32 cellular contexts compared by ENCODE assay signal in genomic region chr6:161736341-161736740, GRCh38.
"Had no signal": no experiment of that assay in that cellular context is flagged by ENCODE, and none has a peak within 500 bp of the region (broad histone marks: within the 10 kb centered on the region; RNA-seq: fewer than 3 reads in every experiment).

No MANE protein-coding gene starts in this region.

- H3K27me3 ChIP-seq: adrenal gland, body of pancreas, breast epithelium, SJSA1 had no signal

- H3K36me3 Mint-ChIP-seq: activated naive CD4-positive, alpha-beta T cell treated with anti-CD3 and anti-CD28 coated beads, Interleukin-2, amount 50 U/mL, for 72 hours; WTC11 had no signal

- H3K4me1 ChIP-seq: adrenal gland, body of pancreas, breast epithelium, SJSA1 had no signal

- H3K4me3 ChIP-seq: adrenal gland, body of pancreas, breast epithelium, K562, SJSA1 had no signal

- H3K36me3 ChIP-seq: adrenal gland, breast epithelium, SJSA1 had no signal

- H3K27ac Mint-ChIP-seq: activated CD4-positive, alpha-beta T cell treated with anti-CD3 and anti-CD28 coated beads for 36 hours; activated CD4-positive, alpha-beta T cell treated with anti-CD3 and anti-CD28 coated beads, Interleukin-2, amount 10 ng/mL, durations not matched to agents 7 days and 5 days; activated naive CD4-positive, alpha-beta T cell treated with anti-CD3 and anti-CD28 coated beads for 36 hours; activated naive CD4-positive, alpha-beta T cell treated with anti-CD3 and anti-CD28 coated beads, Interleukin-2, amount 50 U/mL, for 72 hours; activated T-helper 1 cell treated with anti-CD3 and anti-CD28 coated beads, Interleukin-12 subunit alpha, Interleukin-12 subunit beta, Interleukin-2, Interleukin-4 antibody, amounts not matched to agents 30 ng/mL and 10 ng/mL and 1 ng/mL, durations not matched to agents 14 hours and 24 hours and 36 hours; T-helper 1 cell treated with Interleukin-12 subunit alpha and Interleukin-12 subunit beta and Interleukin-4 antibody, amounts not matched to agents 30 μg/mL and 1 μg/mL, for 36 hours; T-helper 2 cell treated with Interferon-gamma antibody and Interleukin-4, amounts not matched to agents 5 μg/mL and 100 μg/mL, for 36 hours had no signal

- H3K27ac ChIP-seq: adrenal gland, body of pancreas, breast epithelium, SJSA1 had no signal

- H3K4me1 Mint-ChIP-seq: activated CD4-positive, alpha-beta T cell treated with anti-CD3 and anti-CD28 coated beads for 36 hours; activated CD4-positive, alpha-beta T cell treated with anti-CD3 and anti-CD28 coated beads, Interleukin-2, amount 10 ng/mL, durations not matched to agents 7 days and 5 days had no signal

- H3K9ac ChIP-seq: SK-N-SH had no signal

- H3K9me3 Mint-ChIP-seq: activated naive CD4-positive, alpha-beta T cell treated with anti-CD3 and anti-CD28 coated beads for 36 hours; activated naive CD4-positive, alpha-beta T cell treated with anti-CD3 and anti-CD28 coated beads, Interleukin-2, amount 50 U/mL, for 72 hours; activated T-helper 1 cell treated with anti-CD3 and anti-CD28 coated beads, Interleukin-12 subunit alpha, Interleukin-12 subunit beta, Interleukin-2, Interleukin-4 antibody, amounts not matched to agents 30 ng/mL and 10 ng/mL and 1 ng/mL, durations not matched to agents 14 hours and 24 hours and 36 hours; T-helper 1 cell treated with Interleukin-12 subunit alpha and Interleukin-12 subunit beta and Interleukin-4 antibody, amounts not matched to agents 30 μg/mL and 1 μg/mL, for 36 hours; T-helper 2 cell treated with Interferon-gamma antibody and Interleukin-4, amounts not matched to agents 5 μg/mL and 100 μg/mL, for 36 hours; WTC11 had no signal

- H3K9me3 ChIP-seq: adrenal gland, body of pancreas, breast epithelium, SK-N-SH had no signal

- DNase-seq: activated CD4-positive, alpha-beta T cell treated with anti-CD3 and anti-CD28 coated beads for 36 hours; activated CD4-positive, alpha-beta T cell treated with anti-CD3 and anti-CD28 coated beads, Interleukin-2, amount 10 ng/mL, durations not matched to agents 7 days and 5 days; activated CD4-positive, alpha-beta T cell treated with anti-CD3 and anti-CD28 coated beads, Interleukin-2, amount 50 U/mL, for 48 hours; activated CD8-positive, alpha-beta memory T cell treated with anti-CD3 and anti-CD28 coated beads, Interleukin-2, amount 50 U/mL, for 4 hours; activated gamma-delta T cell treated with Interleukin-2 at 50 U/mL for 16 hours; activated naive CD4-positive, alpha-beta T cell treated with anti-CD3 and anti-CD28 coated beads for 36 hours; activated T-cell treated with anti-CD3 and anti-CD28 coated beads for 4 hours; activated T-cell treated with anti-CD3 and anti-CD28 coated beads, Interleukin-2, amount 50 U/mL, for 4 hours; adrenal gland; body of pancreas; caudate nucleus; NCI-H1048; NCI-H1105 treated with DMSO at 0.1 percent for 48 hours; NCI-H1436; NCI-H187; NCI-H2029 treated with DMSO at 0.1 percent for 48 hours; NCI-H2171 treated with DMSO at 0.1 percent for 48 hours; NCI-H2227 treated with DMSO at 0.1 percent for 48 hours; NCI-H446; NCI-H524; SHP77 treated with DMSO at 0.1 percent for 48 hours; SK-N-SH had no signal

- H3K4me3 Mint-ChIP-seq: activated CD4-positive, alpha-beta T cell treated with anti-CD3 and anti-CD28 coated beads for 36 hours; activated CD4-positive, alpha-beta T cell treated with anti-CD3 and anti-CD28 coated beads, Interleukin-2, amount 10 ng/mL, durations not matched to agents 7 days and 5 days; activated naive CD4-positive, alpha-beta T cell treated with anti-CD3 and anti-CD28 coated beads for 36 hours; activated T-cell treated with anti-CD3 and anti-CD28 coated beads, Interleukin-2, amount 50 U/mL, for 4 hours; activated T-helper 1 cell treated with anti-CD3 and anti-CD28 coated beads, Interleukin-12 subunit alpha, Interleukin-12 subunit beta, Interleukin-2, Interleukin-4 antibody, amounts not matched to agents 30 ng/mL and 10 ng/mL and 1 ng/mL, durations not matched to agents 14 hours and 24 hours and 36 hours; T-helper 1 cell treated with Interleukin-12 subunit alpha and Interleukin-12 subunit beta and Interleukin-4 antibody, amounts not matched to agents 30 μg/mL and 1 μg/mL, for 36 hours; T-helper 2 cell treated with Interferon-gamma antibody and Interleukin-4, amounts not matched to agents 5 μg/mL and 100 μg/mL, for 36 hours; WTC11 had no signal

- H3K4me2 ChIP-seq: SK-N-SH had no signal

- H3K27me3 Mint-ChIP-seq: activated CD4-positive, alpha-beta T cell treated with anti-CD3 and anti-CD28 coated beads for 36 hours; activated CD4-positive, alpha-beta T cell treated with anti-CD3 and anti-CD28 coated beads, Interleukin-2, amount 10 ng/mL, durations not matched to agents 7 days and 5 days had no signal

- ATAC-seq: activated CD4-positive, alpha-beta T cell treated with anti-CD3 and anti-CD28 coated beads for 36 hours; activated CD4-positive, CD25-positive, alpha-beta regulatory T cell treated with anti-CD3 and anti-CD28 coated beads, Interleukin-2, amount 50 U/mL, for 24 hours; activated naive CD4-positive, alpha-beta T cell treated with anti-CD3 and anti-CD28 coated beads, Interleukin-2, amount 50 U/mL, for 72 hours; activated T-cell treated with anti-CD3 and anti-CD28 coated beads, Interleukin-2, amount 50 U/mL, for 4 hours; body of pancreas; K562; Panc1; WTC11 had no signal
